In genomic region chr21:31554511-31555022, GRCh38 we compare ENCODE assay signal across 8 cellular contexts.
A peak's percentile ranks its signal among the peaks of the same experiment; 100 is the strongest.
DNase-seq lines count a peak whose midpoint lies in the region; ATAC-seq, FAIRE-seq and TF ChIP-seq lines count a peak whose summit lies in the region.

No MANE protein-coding gene starts in this region.

- ATAC-seq in GM19035 (IDR thresholded peaks at IDR 0.05; ENCODE audit: unreplicated experiment) (peak; percentile 65), HG03095 (IDR thresholded peaks at IDR 0.05; ENCODE audit: unreplicated experiment) (peak; percentile 81), pancreas (no peak)

- H3K9me3 ChIP-seq in iPS-18c (ENCODE audit: control insufficient read depth, insufficient read depth, low read length) (no peaks in the 10 kb centered on the region), pancreas (no peaks in the 10 kb centered on the region)

- no peaks in the 10 kb centered on the region for H3K36me3 ChIP-seq in pancreas

- H3K27ac Mint-ChIP-seq in HFFc6 = no peak overlapping the region

- peaks cover 3% of the 10 kb centered on the region for H3K27me3 Mint-ChIP-seq in HFFc6 (ENCODE audit: insufficient read depth)

- H3K4me3 ChIP-seq in iPS-18c (ENCODE audit: insufficient read depth, low read depth, low read length) = peak overlapping the region; percentile 29
- H3K4me3 ChIP-seq in pancreas = no peak overlapping the region

- intact Hi-C loops in pancreas (cut with DNase I) = no loop called here

- DNase-seq in activated CD4-positive, alpha-beta T cell treated with anti-CD3 and anti-CD28 coated beads, Interleukin-2, amount 50 U/mL, for 48 hours = peak; percentile 36 to 51
- DNase-seq in HFFc6 (no peak), pancreas (no peak), NK-92 (lab: John Stamatoyannopoulos, UW; ENCODE audit: unreplicated experiment) (no peak), NCI-H128 (lab: John Stamatoyannopoulos, UW; ENCODE audit: unreplicated experiment) (no peak)

- TF ChIP-seq CTCF in HFFc6 (IDR thresholded peaks at IDR 0.05) (no peak), pancreas (IDR thresholded peaks at IDR 0.05) (no peak)

- no peak overlapping the region for H3K27ac ChIP-seq in pancreas

- no peaks in the 10 kb centered on the region for H3K36me3 Mint-ChIP-seq in HFFc6 (ENCODE audit: low read depth)

- WGBS in pancreas, 2 donors = 52 to 58% methylated on average over 7 of the region's 7 CpGs

- H3K4me1 ChIP-seq in pancreas = no peaks in the 10 kb centered on the region

- peaks cover 0 to 5% (median 5%) of the 10 kb centered on the region in 4 donors for H3K27me3 ChIP-seq in pancreas

- peaks cover 9% of the 10 kb centered on the region; the same call in 1 of the 2 replicates for H3K9me3 Mint-ChIP-seq in HFFc6

- H3K4me1 Mint-ChIP-seq in HFFc6 (ENCODE audit: low read depth) = peaks cover 12% of the 10 kb centered on the region; the same call in 1 of the 2 replicates

- no peak overlapping the region; the same call in 1 of the 2 replicates for H3K4me3 Mint-ChIP-seq in HFFc6

- FAIRE-seq in pancreas (lab: Jason Lieb, UNC) = no peak

Comparison
In these comparisons a context has a peak if more than half of its experiments do, and no peak if none do; other contexts are left out.
1. ATAC-seq: peak in GM19035 (single experiment) and HG03095 (single experiment); none in pancreas (0 of 4).
2. DNase-seq: peak in activated CD4-positive, alpha-beta T cell treated with anti-CD3 and anti-CD28 coated beads, Interleukin-2, amount 50 U/mL, for 48 hours (2 of 2); none in HFFc6 (single experiment), pancreas (0 of 6), NK-92 (single experiment) and NCI-H128 (single experiment).